ENCODE assay signal across 9 cellular contexts in genomic region chr5:10724799-10725507, GRCh38. TPM values are rescaled to one million over a fixed set of nuclear protein-coding genes. Genes with fewer than 3 reads are reported as not detected.
DNase-seq lines count a peak whose midpoint lies in the region; ATAC-seq and TF ChIP-seq lines count a peak whose summit lies in the region.
"Had no signal": no experiment of that assay in that cellular context is flagged by ENCODE, and none has a peak within 500 bp of the region (broad histone marks: within the 10 kb centered on the region; RNA-seq: fewer than 3 reads in every experiment).

No MANE protein-coding gene starts in this region.

- no peak overlapping the region for H3K4me3 ChIP-seq in mucosa of rectum (ENCODE audit: low read length in 2 of 2)

- DNase-seq in AG09319 (ENCODE audit: extremely low read depth, low read depth) (no peak), NCI-H226 (peak; percentile 79), dermis microvascular lymphatic vessel endothelial cell (ENCODE audit: low read depth in 2 of 2) (peak; percentile 92 to 94)
- no peak for DNase-seq in activated naive CD4-positive, alpha-beta T cell treated with anti-CD3 and anti-CD28 coated beads, Interleukin-2, amount 10 ng/mL, durations not matched to agents 7 days and 5 days
- DNase-seq in stimulated activated CD4-positive, alpha-beta T cell treated with anti-CD3 and anti-CD28 coated beads, Interleukin-2, amount 100 ng/mL, for 48 hours, result no peak
- no peak for DNase-seq in activated CD4-positive, alpha-beta T cell treated with anti-CD3 and anti-CD28 coated beads, Interleukin-2, amount 50 U/mL, for 1 hour
- DNase-seq: NCI-H187 had no signal

- no peaks in the 10 kb centered on the region for H3K27me3 ChIP-seq in mucosa of rectum (ENCODE audit: control insufficient read depth in 2 of 2, insufficient read depth in 2 of 2, low read length in 2 of 2)

- H3K27ac ChIP-seq in mucosa of rectum (ENCODE audit: low read depth in 2 of 2, low read length in 2 of 2), result peak overlapping the region; percentile 57 to 59

- peaks cover 5 to 14% of the 10 kb centered on the region in 2 donors for H3K36me3 ChIP-seq in mucosa of rectum (ENCODE audit: control insufficient read depth in 2 of 2, insufficient read depth in 2 of 2, low read length in 2 of 2)

- H3K4me1 Mint-ChIP-seq in activated naive CD4-positive, alpha-beta T cell treated with anti-CD3 and anti-CD28 coated beads, Interleukin-2, amount 10 ng/mL, durations not matched to agents 7 days and 5 days, result no peaks in the 10 kb centered on the region

- CTCF ChIA-PET in activated naive CD4-positive, alpha-beta T cell treated with anti-CD3 and anti-CD28 coated beads, Interleukin-2, amount 10 ng/mL, durations not matched to agents 7 days and 5 days (lab: Charles Lee), result no interaction called here

- H3K27me3 Mint-ChIP-seq in activated naive CD4-positive, alpha-beta T cell treated with anti-CD3 and anti-CD28 coated beads, Interleukin-2, amount 10 ng/mL, durations not matched to agents 7 days and 5 days, result no peaks in the 10 kb centered on the region

- TF ChIP-seq CTCF in AG09319 (IDR thresholded peaks at IDR 0.05; ENCODE audit: low read depth, low read length), result peak; percentile 6; the same call in 1 of the 2 replicates

- peaks cover 12% of the 10 kb centered on the region for H3K36me3 Mint-ChIP-seq in activated naive CD4-positive, alpha-beta T cell treated with anti-CD3 and anti-CD28 coated beads, Interleukin-2, amount 10 ng/mL, durations not matched to agents 7 days and 5 days

- no peaks in the 10 kb centered on the region for H3K9me3 Mint-ChIP-seq in activated naive CD4-positive, alpha-beta T cell treated with anti-CD3 and anti-CD28 coated beads, Interleukin-2, amount 10 ng/mL, durations not matched to agents 7 days and 5 days

- H3K9ac ChIP-seq in mucosa of rectum (ENCODE audit: low read depth in 1 of 2, low read length in 2 of 2), result peak overlapping the region in 1 of 2 donors; percentile 20

- no peak overlapping the region for H3K4me3 Mint-ChIP-seq in activated naive CD4-positive, alpha-beta T cell treated with anti-CD3 and anti-CD28 coated beads, Interleukin-2, amount 10 ng/mL, durations not matched to agents 7 days and 5 days

- peaks cover 6% of the 10 kb centered on the region in 2 donors for H3K4me1 ChIP-seq in mucosa of rectum (ENCODE audit: control insufficient read depth in 2 of 2, insufficient read depth in 2 of 2, low read length in 2 of 2)

- no peaks in the 10 kb centered on the region for H3K9me3 ChIP-seq in mucosa of rectum (ENCODE audit: control insufficient read depth in 2 of 2, low read length in 2 of 2)

- H3K27ac Mint-ChIP-seq in activated naive CD4-positive, alpha-beta T cell treated with anti-CD3 and anti-CD28 coated beads, Interleukin-2, amount 10 ng/mL, durations not matched to agents 7 days and 5 days, result no peak overlapping the region

- no peak for ATAC-seq in GM18519 (IDR thresholded peaks at IDR 0.05; ENCODE audit: low FRiP score, unreplicated experiment)

RNA-seq across cellular contexts. Expression of gene DAP, which starts 36.1 kb away (rescaled TPM):
- 16.3 and 34.3 TPM in 2 replicates for total RNA-seq in dermis microvascular lymphatic vessel endothelial cell

Comparison
In these comparisons a context has a peak if more than half of its experiments do, and no peak if none do; other contexts are left out.
1. DNase-seq: peak in NCI-H226 (single experiment) and dermis microvascular lymphatic vessel endothelial cell (2 of 2); none in AG09319 (single experiment), activated naive CD4-positive, alpha-beta T cell treated with anti-CD3 and anti-CD28 coated beads, Interleukin-2, amount 10 ng/mL, durations not matched to agents 7 days and 5 days (single experiment), stimulated activated CD4-positive, alpha-beta T cell treated with anti-CD3 and anti-CD28 coated beads, Interleukin-2, amount 100 ng/mL, for 48 hours (0 of 2) and activated CD4-positive, alpha-beta T cell treated with anti-CD3 and anti-CD28 coated beads, Interleukin-2, amount 50 U/mL, for 1 hour (single experiment).